ENCODE assay signal across 12 cellular contexts in genomic region chr2:69272803-69273471, GRCh38.
DNase-seq lines count a peak whose midpoint lies in the region; ATAC-seq, FAIRE-seq and TF ChIP-seq lines count a peak whose summit lies in the region.
"Had no signal": no experiment of that assay in that cellular context is flagged by ENCODE, and none has a peak within 500 bp of the region (broad histone marks: within the 10 kb centered on the region; RNA-seq: fewer than 3 reads in every experiment).

No MANE protein-coding gene starts in this region.

- no peak overlapping the region for H3K9ac ChIP-seq in SK-N-SH

- 77% methylated on average over 6 of the region's 9 CpGs for WGBS in SK-N-SH (ENCODE audit: low lambda C conversion rate)
- WGBS in upper lobe of left lung, 2 donors: 66 to 74% methylated on average over 8 to 9 of the region's 9 CpGs
- 69 to 80% (median 73%) methylated on average over 9 of the region's 9 CpGs for WGBS in small intestine, 3 donors

- FAIRE-seq in H54 (lab: Jason Lieb, UNC) (no peak), small intestine (lab: Jason Lieb, UNC) (no peak)

- no peaks in the 10 kb centered on the region for H3K79me2 ChIP-seq in SK-N-SH (ENCODE audit: insufficient read depth)

- TF ChIP-seq POLR2A in upper lobe of left lung (IDR thresholded peaks at IDR 0.05) (no peak), H54 (IDR thresholded peaks at IDR 0.05; ENCODE audit: low read depth, low read length) (no peak)

- H3K36me3 ChIP-seq in SK-N-SH (replicated peaks in 1 of 2; ENCODE audit: control insufficient read depth in 1 of 2, insufficient read depth in 2 of 2, low read length in 1 of 2): no peaks in the 10 kb centered on the region
- H3K36me3 ChIP-seq in brain microvascular endothelial cell (replicated peaks): no peaks in the 10 kb centered on the region
- no peaks in the 10 kb centered on the region for H3K36me3 ChIP-seq in upper lobe of left lung
- H3K36me3 ChIP-seq in small intestine (ENCODE audit: control insufficient read depth in 2 of 2, insufficient read depth in 2 of 2, low read length in 2 of 2): no peaks in the 10 kb centered on the region
- H3K36me3 ChIP-seq: ovary had no signal

- H3K4me2 ChIP-seq in SK-N-SH: no peak overlapping the region

- H3K9me2 ChIP-seq in SK-N-SH: no peaks in the 10 kb centered on the region

- no peaks in the 10 kb centered on the region for H3F3A ChIP-seq in SK-N-SH (replicated peaks; ENCODE audit: insufficient read depth)

- no peaks in the 10 kb centered on the region for H4K20me1 ChIP-seq in SK-N-SH (ENCODE audit: insufficient read depth)

- POLR2A ChIA-PET in SK-N-SH (lab: Yijun Ruan, JAX): no interaction called here

- ATAC-seq in SK-N-SH treated with all-trans-retinoic acid at 6 μM for 48 hours (no peak), upper lobe of left lung (ENCODE audit: low FRiP score in 2 of 2) (peak; percentile 78 to 82)

- no peak overlapping the region for H3K4me3 ChIP-seq in SK-N-SH (ENCODE audit: low read depth in 2 of 2, low read length in 1 of 2)
- H3K4me3 ChIP-seq in brain microvascular endothelial cell (ENCODE audit: low read depth, low read length): no peak overlapping the region
- no peak overlapping the region for H3K4me3 ChIP-seq in upper lobe of left lung
- H3K4me3 ChIP-seq in small intestine (ENCODE audit: low read depth in 1 of 2, low read length in 2 of 2): no peak overlapping the region
- H3K4me3 ChIP-seq: ovary had no signal

- TF ChIP-seq RAD21 in SK-N-SH (IDR thresholded peaks at IDR 0.05; ENCODE audit: low read length): peak; percentile 42

- CTCF ChIA-PET in SK-N-SH (lab: Yijun Ruan, JAX): interaction anchor here (0.7 to 1.3 kb wide), 3 partner anchors 10 to 489 kb away, joined by 3 to 4 read pairs (median 3); no protein-coding TSS in a partner anchor

- H3K4me1 ChIP-seq in SK-N-SH (ENCODE audit: control insufficient read depth in 1 of 2, insufficient read depth in 2 of 2, low read depth in 1 of 2, low read length in 1 of 2) (peaks cover 0 to 5% of the 10 kb centered on the region in 2 experiments; a peak in 1 of 4 replicates), upper lobe of left lung (peaks cover 0 to 6% (median 2%) of the 10 kb centered on the region in 4 donors), small intestine (ENCODE audit: control insufficient read depth in 2 of 2, insufficient read depth in 1 of 2, low read depth in 1 of 2, low read length in 1 of 2) (no peaks in the 10 kb centered on the region)

- TF ChIP-seq EP300 in SK-N-SH (IDR thresholded peaks at IDR 0.05; ENCODE audit: borderline replicate concordance in 1 of 2, low read depth in 1 of 2, low read length in 1 of 2) (no peak), upper lobe of left lung (IDR thresholded peaks at IDR 0.05) (no peak)

- no peak for TF ChIP-seq CTCF in SK-N-SH (IDR thresholded peaks at IDR 0.05)
- peak; percentile 34 for TF ChIP-seq CTCF in brain microvascular endothelial cell (IDR thresholded peaks at IDR 0.05; ENCODE audit: low read depth, low read length, missing control alignments)
- TF ChIP-seq CTCF in upper lobe of left lung (IDR thresholded peaks at IDR 0.05): no peak

- no peak overlapping the region for H3K27ac ChIP-seq in SK-N-SH (ENCODE audit: low read depth in 2 of 2, low read length in 1 of 2)
- H3K27ac ChIP-seq in brain microvascular endothelial cell: no peak overlapping the region
- no peak overlapping the region for H3K27ac ChIP-seq in upper lobe of left lung
- H3K27ac ChIP-seq in small intestine (ENCODE audit: low read depth in 1 of 2, low read length in 1 of 2): no peak overlapping the region
- H3K27ac ChIP-seq: ovary had no signal

- DNase-seq in SK-N-SH (no peak), brain microvascular endothelial cell (no peak), iris pigment epithelial cell (ENCODE audit: low read depth) (peak; percentile 10), upper lobe of left lung (peak; percentile 3 to 28), NCI-H446 (lab: John Stamatoyannopoulos, UW) (no peak), H54 (ENCODE audit: insufficient read length, low spot score) (no peak), small intestine (no peak)
- DNase-seq: Calu3, glutamatergic neuron, NCI-H226, ovary had no signal

- in situ Hi-C loops in brain microvascular endothelial cell (cut with HindIII; ENCODE audit: low pct_ligation_motif_present, low sequenced_read_pairs): no loop called here

- no peaks in the 10 kb centered on the region for H3K9me3 ChIP-seq in SK-N-SH
- H3K9me3 ChIP-seq in upper lobe of left lung: no peaks in the 10 kb centered on the region
- no peaks in the 10 kb centered on the region for H3K9me3 ChIP-seq in small intestine (ENCODE audit: control insufficient read depth, low read depth)
- H3K9me3 ChIP-seq: ovary had no signal

- H2AFZ ChIP-seq in SK-N-SH (ENCODE audit: low read depth): no peak overlapping the region

- H3K27me3 ChIP-seq in SK-N-SH (ENCODE audit: insufficient read depth): no peaks in the 10 kb centered on the region
- H3K27me3 ChIP-seq in brain microvascular endothelial cell (replicated peaks): no peaks in the 10 kb centered on the region
- no peaks in the 10 kb centered on the region for H3K27me3 ChIP-seq in upper lobe of left lung
- H3K27me3 ChIP-seq in small intestine (ENCODE audit: control insufficient read depth in 2 of 2, insufficient read depth in 2 of 2, low read length in 2 of 2): no peaks in the 10 kb centered on the region
- H3K27me3 ChIP-seq: ovary had no signal

TF ChIP-seq in SK-N-SH, 30 proteins besides CTCF, POLR2A, EP300 and RAD21 (continues in another document):
- TF ChIP-seq GABPA (IDR thresholded peaks at IDR 0.05; ENCODE audit: low read depth): no peak
- no peak for TF ChIP-seq TAF1 (IDR thresholded peaks at IDR 0.05; ENCODE audit: borderline replicate concordance, low read depth, low read length)
- TF ChIP-seq MAX (IDR thresholded peaks at IDR 0.05; ENCODE audit: low read depth): no peak
- no peak for TF ChIP-seq TCF12 (IDR thresholded peaks at IDR 0.05)
- no peak for TF ChIP-seq EZH2phosphoT487 (IDR thresholded peaks at IDR 0.05; ENCODE audit: borderline replicate concordance, low read depth)
- TF ChIP-seq FOXJ3 (CRISPR knock-in tag; IDR thresholded peaks at IDR 0.05): no peak
- no peak for TF ChIP-seq MEF2A (IDR thresholded peaks at IDR 0.05; ENCODE audit: borderline replicate concordance, low read depth)
- no peak for TF ChIP-seq POLR2AphosphoS5 (IDR thresholded peaks at IDR 0.05; ENCODE audit: low read depth, low read length)
- TF ChIP-seq SMC3 (IDR thresholded peaks at IDR 0.05; ENCODE audit: low read depth, low read length): no peak
- TF ChIP-seq CHD2 (IDR thresholded peaks at IDR 0.05; ENCODE audit: low read length, partially characterized antibody): no peak
- no peak for TF ChIP-seq IRF3 (IDR thresholded peaks at IDR 0.05; ENCODE audit: low read depth, low read length)
- no peak for TF ChIP-seq FOXM1 (IDR thresholded peaks at IDR 0.05; ENCODE audit: low read depth)
- TF ChIP-seq GATA2 (CRISPR knock-in tag; IDR thresholded peaks at IDR 0.05): no peak

TF ChIP-seq in SK-N-SH treated with all-trans-retinoic acid at 6 μM for 48 hours, 23 proteins besides CTCF, POLR2A, EP300 and RAD21:
- TF ChIP-seq ZC3H10 (CRISPR knock-in tag; IDR thresholded peaks at IDR 0.05) (no peak), TCF4 (CRISPR knock-in tag; IDR thresholded peaks at IDR 0.05; ENCODE audit: borderline replicate concordance) (no peak), CSDC2 (CRISPR knock-in tag; IDR thresholded peaks at IDR 0.05) (no peak), SNAI2 (CRISPR knock-in tag; IDR thresholded peaks at IDR 0.05) (no peak), RARB (CRISPR knock-in tag; IDR thresholded peaks at IDR 0.05) (no peak), PPARA (CRISPR knock-in tag; IDR thresholded peaks at IDR 0.05; ENCODE audit: borderline replicate concordance) (no peak)
- TF ChIP-seq, protein P1, sequence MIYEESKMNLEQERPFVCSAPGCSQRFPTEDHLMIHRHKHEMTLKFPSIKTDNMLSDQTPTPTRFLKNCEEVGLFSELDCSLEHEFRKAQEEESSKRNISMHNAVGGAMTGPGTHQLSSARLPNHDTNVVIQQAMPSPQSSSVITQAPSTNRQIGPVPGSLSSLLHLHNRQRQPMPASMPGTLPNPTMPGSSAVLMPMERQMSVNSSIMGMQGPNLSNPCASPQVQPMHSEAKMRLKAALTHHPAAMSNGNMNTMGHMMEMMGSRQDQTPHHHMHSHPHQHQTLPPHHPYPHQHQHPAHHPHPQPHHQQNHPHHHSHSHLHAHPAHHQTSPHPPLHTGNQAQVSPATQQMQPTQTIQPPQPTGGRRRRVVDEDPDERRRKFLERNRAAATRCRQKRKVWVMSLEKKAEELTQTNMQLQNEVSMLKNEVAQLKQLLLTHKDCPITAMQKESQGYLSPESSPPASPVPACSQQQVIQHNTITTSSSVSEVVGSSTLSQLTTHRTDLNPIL (CRISPR knock-in tag; IDR thresholded peaks at IDR 0.05; ENCODE audit: low read depth): no peak
- TF ChIP-seq, protein P2, sequence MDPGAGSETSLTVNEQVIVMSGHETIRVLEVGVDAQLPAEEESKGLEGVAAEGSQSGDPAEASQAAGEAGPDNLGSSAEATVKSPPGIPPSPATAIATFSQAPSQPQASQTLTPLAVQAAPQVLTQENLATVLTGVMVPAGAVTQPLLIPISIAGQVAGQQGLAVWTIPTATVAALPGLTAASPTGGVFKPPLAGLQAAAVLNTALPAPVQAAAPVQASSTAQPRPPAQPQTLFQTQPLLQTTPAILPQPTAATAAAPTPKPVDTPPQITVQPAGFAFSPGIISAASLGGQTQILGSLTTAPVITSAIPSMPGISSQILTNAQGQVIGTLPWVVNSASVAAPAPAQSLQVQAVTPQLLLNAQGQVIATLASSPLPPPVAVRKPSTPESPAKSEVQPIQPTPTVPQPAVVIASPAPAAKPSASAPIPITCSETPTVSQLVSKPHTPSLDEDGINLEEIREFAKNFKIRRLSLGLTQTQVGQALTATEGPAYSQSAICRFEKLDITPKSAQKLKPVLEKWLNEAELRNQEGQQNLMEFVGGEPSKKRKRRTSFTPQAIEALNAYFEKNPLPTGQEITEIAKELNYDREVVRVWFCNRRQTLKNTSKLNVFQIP (CRISPR knock-in tag; IDR thresholded peaks at IDR 0.05; ENCODE audit: borderline replicate concordance, low read depth): no peak

Comparison
In these comparisons a context has a peak if more than half of its experiments do, and no peak if none do; other contexts are left out.
1. DNase-seq: peak in iris pigment epithelial cell (single experiment) and upper lobe of left lung (2 of 2); none in SK-N-SH (single experiment), brain microvascular endothelial cell (single experiment), NCI-H446 (0 of 2), H54 (single experiment) and small intestine (single experiment).